26 cellular contexts compared by ENCODE assay signal in the genomic region with DNA sequence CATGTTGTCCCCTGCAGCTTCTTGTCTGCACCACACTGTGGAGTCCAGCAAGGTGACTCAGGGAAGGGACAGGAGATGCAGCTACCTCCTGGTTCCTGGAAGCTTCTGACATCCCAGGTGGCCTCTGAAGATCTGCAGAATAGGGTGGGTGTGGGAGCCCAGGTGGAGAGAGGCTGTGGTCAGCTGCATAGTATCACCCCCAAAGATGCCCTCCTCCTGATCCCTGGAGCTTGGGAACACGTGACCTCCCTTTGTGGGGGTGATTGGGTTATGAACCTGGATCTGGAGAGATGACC. TPM values are rescaled to one million over a fixed set of nuclear protein-coding genes. Genes with fewer than 3 reads are reported as not detected.
DNase-seq lines count a peak whose midpoint lies in the region; ATAC-seq and TF ChIP-seq lines count a peak whose summit lies in the region.
"Had no signal": no experiment of that assay in that cellular context is flagged by ENCODE, and none has a peak within 500 bp of the region (broad histone marks: within the 10 kb centered on the region; RNA-seq: fewer than 3 reads in every experiment).

No MANE protein-coding gene starts in this region.

- H3K9me3 Mint-ChIP-seq in T-helper 2 cell treated with Interferon-gamma antibody and Interleukin-4, amounts not matched to agents 5 μg/mL and 100 μg/mL, for 36 hours, result no peaks in the 10 kb centered on the region
- H3K9me3 Mint-ChIP-seq: activated naive CD4-positive, alpha-beta T cell treated with anti-CD3 and anti-CD28 coated beads, Interleukin-2, amount 50 U/mL, for 24 hours; naive B cell had no signal

- H3K4me1 ChIP-seq in osteoblast (ENCODE audit: insufficient read depth, low read length), result peaks cover 76% of the 10 kb centered on the region

- DNase-seq in RWPE1 (ENCODE audit: low spot score), result no peak
- no peak for DNase-seq in epithelial cell of prostate (ENCODE audit: low read depth, low spot score)
- DNase-seq in osteoblast (ENCODE audit: insufficient read length, low spot score, missing footprints), result peak; percentile 55
- DNase-seq in T-helper 2 cell treated with Interferon-gamma antibody and Interleukin-4, amounts not matched to agents 5 μg/mL and 100 μg/mL, for 36 hours (ENCODE audit: low spot score), result no peak
- DNase-seq in NCI-H2196 (lab: John Stamatoyannopoulos, UW; ENCODE audit: unreplicated experiment), result no peak
- no peak for DNase-seq in putamen (ENCODE audit: low spot score)
- DNase-seq: activated CD4-positive, alpha-beta T cell treated with anti-CD3 and anti-CD28 coated beads for 36 hours; activated CD8-positive, alpha-beta memory T cell treated with anti-CD3 and anti-CD28 coated beads for 24 hours; activated T-cell treated with anti-CD3 and anti-CD28 coated beads, Interleukin-2, amount 50 U/mL, for 48 hours; effector memory CD4-positive, alpha-beta T cell; gastrocnemius medialis; KG1; naive B cell; NCI-H1694; NCI-H2171; NCI-H526 treated with DMSO at 0.1 percent for 48 hours had no signal

- ATAC-seq in HG03442 (IDR thresholded peaks at IDR 0.05; ENCODE audit: unreplicated experiment), result no peak
- ATAC-seq: activated CD4-positive, alpha-beta T cell treated with anti-CD3 and anti-CD28 coated beads for 36 hours; gastrocnemius medialis; HCT116; pancreas had no signal

- H3K4me3 Mint-ChIP-seq in T-helper 2 cell treated with Interferon-gamma antibody and Interleukin-4, amounts not matched to agents 5 μg/mL and 100 μg/mL, for 36 hours, result no peak overlapping the region
- H3K4me3 Mint-ChIP-seq: activated CD4-positive, alpha-beta T cell treated with anti-CD3 and anti-CD28 coated beads for 36 hours; activated naive CD4-positive, alpha-beta T cell treated with anti-CD3 and anti-CD28 coated beads, Interleukin-2, amount 50 U/mL, for 24 hours had no signal

- H4K20me1 ChIP-seq in osteoblast (ENCODE audit: insufficient read depth, low read length), result no peaks in the 10 kb centered on the region

- H3K27me3 ChIP-seq in osteoblast (ENCODE audit: insufficient read depth, low read length), result no peaks in the 10 kb centered on the region
- H3K27me3 ChIP-seq: esophagus muscularis mucosa, gastrocnemius medialis, pancreas had no signal

- H3K9me3 ChIP-seq in osteoblast (ENCODE audit: low read depth, low read length), result no peaks in the 10 kb centered on the region
- H3K9me3 ChIP-seq: esophagus muscularis mucosa, gastrocnemius medialis, pancreas had no signal

- no peaks in the 10 kb centered on the region for H3K36me3 Mint-ChIP-seq in T-helper 2 cell treated with Interferon-gamma antibody and Interleukin-4, amounts not matched to agents 5 μg/mL and 100 μg/mL, for 36 hours (ENCODE audit: low read depth)
- H3K36me3 Mint-ChIP-seq: activated naive CD4-positive, alpha-beta T cell treated with anti-CD3 and anti-CD28 coated beads, Interleukin-2, amount 50 U/mL, for 24 hours; naive B cell had no signal

- H3K4me2 ChIP-seq in osteoblast (ENCODE audit: insufficient read depth, low read length), result no peak overlapping the region

- no peaks in the 10 kb centered on the region for H3K79me2 ChIP-seq in osteoblast (ENCODE audit: insufficient read depth, low read length)

- CTCF ChIA-PET in RWPE1 (lab: Yijun Ruan, JAX), result interaction anchor here (1.1 to 1.5 kb wide), 2 partner anchors 73 to 80 kb away, joined by 3 to 5 read pairs; no protein-coding TSS in a partner anchor

- POLR2A ChIA-PET in RWPE1 (lab: Yijun Ruan, JAX; ENCODE audit: low non-redundant PET), result interaction anchor here (0.6 to 1.5 kb wide), 2 partner anchors 46 to 1721 kb away, joined by 3 to 4 read pairs; no protein-coding TSS in a partner anchor

- TF ChIP-seq CTCF in C4-2B (conservative IDR thresholded peaks at IDR 0.05) (no peak), RWPE1 (conservative IDR thresholded peaks at IDR 0.05; ENCODE audit: low read depth) (no peak), osteoblast (IDR thresholded peaks at IDR 0.05; ENCODE audit: extremely low read depth, low read depth, low read length) (no peak)

- H3K4me1 Mint-ChIP-seq in T-helper 2 cell treated with Interferon-gamma antibody and Interleukin-4, amounts not matched to agents 5 μg/mL and 100 μg/mL, for 36 hours (ENCODE audit: low read depth), result peaks cover 25% of the 10 kb centered on the region

- H3K36me3 ChIP-seq in osteoblast (ENCODE audit: insufficient read depth, low read length), result no peaks in the 10 kb centered on the region
- H3K36me3 ChIP-seq: esophagus muscularis mucosa, gastrocnemius medialis, pancreas had no signal

- no peak overlapping the region for H3K4me3 ChIP-seq in osteoblast (ENCODE audit: insufficient read depth, low read length)
- H3K4me3 ChIP-seq: esophagus muscularis mucosa, gastrocnemius medialis, lung, pancreas had no signal

- no peaks in the 10 kb centered on the region for H3K27me3 Mint-ChIP-seq in T-helper 2 cell treated with Interferon-gamma antibody and Interleukin-4, amounts not matched to agents 5 μg/mL and 100 μg/mL, for 36 hours (ENCODE audit: low read depth)
- H3K27me3 Mint-ChIP-seq: activated naive CD4-positive, alpha-beta T cell treated with anti-CD3 and anti-CD28 coated beads, Interleukin-2, amount 50 U/mL, for 24 hours had no signal

- H2AFZ ChIP-seq in osteoblast (ENCODE audit: low read length), result no peak overlapping the region

- no peak overlapping the region for H3K27ac Mint-ChIP-seq in T-helper 2 cell treated with Interferon-gamma antibody and Interleukin-4, amounts not matched to agents 5 μg/mL and 100 μg/mL, for 36 hours
- H3K27ac Mint-ChIP-seq: activated CD4-positive, alpha-beta T cell treated with anti-CD3 and anti-CD28 coated beads for 36 hours; activated naive CD4-positive, alpha-beta T cell treated with anti-CD3 and anti-CD28 coated beads, Interleukin-2, amount 50 U/mL, for 24 hours; naive B cell had no signal

- H3K27ac ChIP-seq in C4-2B (peak overlapping the region; percentile 83; the same call in 1 of the 2 replicates), RWPE1 (peak overlapping the region; percentile 96), epithelial cell of prostate (peak overlapping the region; percentile 100), osteoblast (ENCODE audit: low read depth, low read length) (no peak overlapping the region)
- H3K27ac ChIP-seq: gastrocnemius medialis, pancreas had no signal

RNA-seq across cellular contexts. Expression of gene CALML3, which starts 25.4 kb away (rescaled TPM):
- total RNA-seq in osteoblast, result not detected in 2 replicates
- total RNA-seq: activated CD4-positive, alpha-beta T cell treated with anti-CD3 and anti-CD28 coated beads for 36 hours; esophagus muscularis mucosa; gastrocnemius medialis; HT-29; pancreas; subcutaneous adipose tissue had no signal

RNA-seq across cellular contexts. Expression of gene CALML5, which starts 50.8 kb away (rescaled TPM):
- not detected in 2 replicates for total RNA-seq in osteoblast
- total RNA-seq: activated CD4-positive, alpha-beta T cell treated with anti-CD3 and anti-CD28 coated beads for 36 hours; cerebellum; esophagus muscularis mucosa; gastrocnemius medialis; lung; pancreas; subcutaneous adipose tissue had no signal
